Comparison of ENCODE assay signal across 1 cellular context in genomic region chr5:38938424-38938823, GRCh38.
TF ChIP-seq lines count a peak whose summit lies in the region.

No MANE protein-coding gene starts in this region.

TF ChIP-seq in GM12878, 131 proteins besides CTCF, POLR2A, EP300 and RAD21 (continued from another document):
- TF ChIP-seq CEBPZ (IDR thresholded peaks at IDR 0.05; ENCODE audit: low read depth, low read length) = no peak
- TF ChIP-seq ZNF274 (IDR thresholded peaks at IDR 0.05; ENCODE audit: insufficient read depth, insufficient read length) = no peak
